In genomic region chr12:70249903-70250302, GRCh38 we compare ENCODE assay signal across 31 cellular contexts.
"Had no signal": no experiment of that assay in that cellular context is flagged by ENCODE, and none has a peak within 500 bp of the region (broad histone marks: within the 10 kb centered on the region; RNA-seq: fewer than 3 reads in every experiment).

No MANE protein-coding gene starts in this region.

- H3K4me3 Mint-ChIP-seq: activated B cell treated with CpG ODN at 0.5 μM for 24 hours; activated CD4-positive, alpha-beta T cell treated with anti-CD3 and anti-CD28 coated beads, Interleukin-2, amount 10 ng/mL, durations not matched to agents 24 days and 14 days; activated CD8-positive, alpha-beta memory T cell treated with anti-CD3 and anti-CD28 coated beads, Interleukin-2, amount 10 ng/mL, durations not matched to agents 7 days and 5 days; activated naive CD8-positive, alpha-beta T cell treated with anti-CD3 and anti-CD28 coated beads, Interleukin-2, amount 50 U/mL, for 24 hours; activated T-cell treated with anti-CD3 and anti-CD28 coated beads, Interleukin-2, amount 50 U/mL, for 24 hours; activated T-helper 1 cell treated with anti-CD3 and anti-CD28 coated beads, Interleukin-12 subunit alpha, Interleukin-12 subunit beta, Interleukin-2, Interleukin-4 antibody, amounts not matched to agents 30 ng/mL and 10 ng/mL and 1 ng/mL, durations not matched to agents 14 hours and 24 hours and 36 hours; T-helper 1 cell treated with Interleukin-12 subunit alpha and Interleukin-12 subunit beta and Interleukin-4 antibody, amounts not matched to agents 30 μg/mL and 1 μg/mL, for 36 hours had no signal

- H3K4me3 ChIP-seq: ascending aorta, body of pancreas, MG63, Peyer's patch, SJCRH30 had no signal

- H3K9me3 Mint-ChIP-seq: activated B cell treated with CpG ODN at 0.5 μM for 24 hours; activated CD4-positive, alpha-beta T cell treated with anti-CD3 and anti-CD28 coated beads, Interleukin-2, amount 10 ng/mL, durations not matched to agents 24 days and 14 days; activated naive CD4-positive, alpha-beta T cell treated with anti-CD3 and anti-CD28 coated beads, Interleukin-2, amount 50 U/mL, for 72 hours; activated naive CD8-positive, alpha-beta T cell treated with anti-CD3 and anti-CD28 coated beads, Interleukin-2, amount 50 U/mL, for 24 hours; activated T-cell treated with anti-CD3 and anti-CD28 coated beads, Interleukin-2, amount 50 U/mL, for 24 hours; activated T-helper 1 cell treated with anti-CD3 and anti-CD28 coated beads, Interleukin-12 subunit alpha, Interleukin-12 subunit beta, Interleukin-2, Interleukin-4 antibody, amounts not matched to agents 30 ng/mL and 10 ng/mL and 1 ng/mL, durations not matched to agents 14 hours and 24 hours and 36 hours; T-helper 1 cell treated with Interleukin-12 subunit alpha and Interleukin-12 subunit beta and Interleukin-4 antibody, amounts not matched to agents 30 μg/mL and 1 μg/mL, for 36 hours had no signal

- H3K27ac Mint-ChIP-seq: activated B cell treated with CpG ODN at 0.5 μM for 24 hours; activated CD4-positive, alpha-beta T cell treated with anti-CD3 and anti-CD28 coated beads, Interleukin-2, amount 10 ng/mL, durations not matched to agents 24 days and 14 days; activated CD8-positive, alpha-beta memory T cell treated with anti-CD3 and anti-CD28 coated beads, Interleukin-2, amount 10 ng/mL, durations not matched to agents 7 days and 5 days; activated naive CD4-positive, alpha-beta T cell treated with anti-CD3 and anti-CD28 coated beads, Interleukin-2, amount 50 U/mL, for 72 hours; activated T-cell treated with anti-CD3 and anti-CD28 coated beads, Interleukin-2, amount 50 U/mL, for 24 hours; activated T-helper 1 cell treated with anti-CD3 and anti-CD28 coated beads, Interleukin-12 subunit alpha, Interleukin-12 subunit beta, Interleukin-2, Interleukin-4 antibody, amounts not matched to agents 30 ng/mL and 10 ng/mL and 1 ng/mL, durations not matched to agents 14 hours and 24 hours and 36 hours; T-helper 1 cell treated with Interleukin-12 subunit alpha and Interleukin-12 subunit beta and Interleukin-4 antibody, amounts not matched to agents 30 μg/mL and 1 μg/mL, for 36 hours had no signal

- H3K27me3 Mint-ChIP-seq: activated B cell treated with CpG ODN at 0.5 μM for 24 hours; activated CD4-positive, alpha-beta T cell treated with anti-CD3 and anti-CD28 coated beads, Interleukin-2, amount 10 ng/mL, durations not matched to agents 24 days and 14 days; activated CD8-positive, alpha-beta memory T cell treated with anti-CD3 and anti-CD28 coated beads, Interleukin-2, amount 10 ng/mL, durations not matched to agents 7 days and 5 days; activated naive CD8-positive, alpha-beta T cell treated with anti-CD3 and anti-CD28 coated beads, Interleukin-2, amount 50 U/mL, for 24 hours; activated T-cell treated with anti-CD3 and anti-CD28 coated beads, Interleukin-2, amount 50 U/mL, for 24 hours had no signal

- H3K36me3 ChIP-seq: ascending aorta, Peyer's patch had no signal

- H3K27me3 ChIP-seq: ascending aorta, body of pancreas, MG63, Peyer's patch, SJCRH30 had no signal

- ATAC-seq: activated CD8-positive, alpha-beta memory T cell treated with anti-CD3 and anti-CD28 coated beads, Interleukin-2, amount 10 ng/mL, durations not matched to agents 7 days and 5 days; activated naive CD4-positive, alpha-beta T cell treated with anti-CD3 and anti-CD28 coated beads, Interleukin-2, amount 50 U/mL, for 72 hours; activated naive CD8-positive, alpha-beta T cell treated with anti-CD3 and anti-CD28 coated beads, Interleukin-2, amount 50 U/mL, for 24 hours; body of pancreas; SK-N-SH treated with all-trans-retinoic acid at 6 μM for 48 hours had no signal

- H3K9me3 ChIP-seq: ascending aorta, body of pancreas, MG63, Peyer's patch, SJCRH30 had no signal

- DNase-seq: activated B cell treated with CpG ODN at 0.5 μM for 24 hours; activated CD4-positive, alpha-beta T cell treated with anti-CD3 and anti-CD28 coated beads for 1 hour; activated CD4-positive, alpha-beta T cell treated with anti-CD3 and anti-CD28 coated beads, Interleukin-2, amount 10 ng/mL, durations not matched to agents 24 days and 14 days; activated CD4-positive, alpha-beta T cell treated with anti-CD3 and anti-CD28 coated beads, Interleukin-2, amount 50 U/mL, for 48 hours; activated CD8-positive, alpha-beta memory T cell treated with anti-CD3 and anti-CD28 coated beads, Interleukin-2, amount 10 ng/mL, durations not matched to agents 7 days and 5 days; activated effector memory CD4-positive, alpha-beta T cell treated with anti-CD3 and anti-CD28 coated beads, Interleukin-2, amount 50 U/mL, for 16 hours; activated naive CD4-positive, alpha-beta T cell treated with Interleukin-2 at 50 U/mL for 16 hours; activated naive CD8-positive, alpha-beta T cell treated with anti-CD3 and anti-CD28 coated beads, Interleukin-2, amount 50 U/mL, for 24 hours; activated T-cell treated with anti-CD3 and anti-CD28 coated beads, Interleukin-2, amount 50 U/mL, for 24 hours; amniotic stem cell; body of pancreas; cerebellar nuclear complex; MG63; MV-4-11; NCI-H1092 treated with DMSO at 0.1 percent for 48 hours; NCI-H1417 treated with DMSO at 0.1 percent for 48 hours; NCI-H1694 treated with DMSO at 0.1 percent for 48 hours; NCI-H2081; NCI-H510A treated with DMSO at 0.1 percent for 48 hours; NCI-H69; NK-92 treated with Interleukin-12 subunit alpha and Interleukin-12 subunit beta, amount 100 ng/mL, for 24 hours; Peyer's patch; Right ventricle myocardium superior; SJCRH30; T-helper 9 cell had no signal

- H3K27ac ChIP-seq: ascending aorta, body of pancreas, Peyer's patch, RWPE1, SJCRH30 had no signal
